In genomic region chr20:47365023-47365764, GRCh38 we compare ENCODE assay signal across 1 cellular context.
TF ChIP-seq lines count a peak whose summit lies in the region.

No MANE protein-coding gene starts in this region.

TF ChIP-seq in K562, 482 proteins besides CTCF, POLR2A, EP300 and RAD21 (continued from another document):
- TF ChIP-seq MBD1 (CRISPR knock-in tag; IDR thresholded peaks at IDR 0.05) (no peak), DMBX1 (CRISPR knock-in tag; IDR thresholded peaks at IDR 0.05; ENCODE audit: borderline replicate concordance) (peak; percentile 10; the same call in 1 of the 2 replicates), ZNF146 (CRISPR knock-in tag; IDR thresholded peaks at IDR 0.05; ENCODE audit: unreplicated experiment) (no peak), XRCC3 (IDR thresholded peaks at IDR 0.05) (no peak), HMG20A (CRISPR knock-in tag; conservative IDR thresholded peaks at IDR 0.05) (no peak), BRF1 (IDR thresholded peaks at IDR 0.05; ENCODE audit: borderline replicate concordance, extremely low read depth, insufficient read length) (no peak), RFX5 (IDR thresholded peaks at IDR 0.05; ENCODE audit: low read depth, low read length) (no peak), MCM3 (IDR thresholded peaks at IDR 0.05) (no peak), TFAM (CRISPR knock-in tag; conservative IDR thresholded peaks at IDR 0.05) (no peak), ARID3A (IDR thresholded peaks at IDR 0.05; ENCODE audit: borderline replicate concordance, low read depth, low read length) (0 out of 2 replicates have a peak, but pooled peaks have one; percentile 15), SLC30A9 (CRISPR knock-in tag; IDR thresholded peaks at IDR 0.05) (no peak), SAP30 (IDR thresholded peaks at IDR 0.05; ENCODE audit: borderline replicate concordance, insufficient read depth, low read depth, low read length, poor library complexity, severe bottlenecking) (no peak), HDAC6 (IDR thresholded peaks at IDR 0.05; ENCODE audit: low read depth, low read length) (no peak), MAFG (tag; conservative IDR thresholded peaks at IDR 0.05) (no peak), ARID1B (IDR thresholded peaks at IDR 0.05) (peak; percentile 94), ARID4B (CRISPR knock-in tag; IDR thresholded peaks at IDR 0.05) (no peak), GATAD2B (IDR thresholded peaks at IDR 0.05; ENCODE audit: borderline replicate concordance) (no peak), KDM5B (IDR thresholded peaks at IDR 0.05; ENCODE audit: insufficient replicate concordance, low read depth, low read length) (peak; percentile 43), ATF3 (IDR thresholded peaks at IDR 0.05) (no peak), ATF3 (CRISPR knock-in tag; conservative IDR thresholded peaks at IDR 0.05) (no peak), ZNF280A (IDR thresholded peaks at IDR 0.05; ENCODE audit: low read depth, partially characterized antibody) (no peak), CREBBP (IDR thresholded peaks at IDR 0.05; ENCODE audit: low read depth, low read length) (no peak), CBFB (CRISPR knock-in tag; IDR thresholded peaks at IDR 0.05) (no peak), ELF1 (tag; IDR thresholded peaks at IDR 0.05) (peak; percentile 68), SAFB2 (IDR thresholded peaks at IDR 0.05; ENCODE audit: borderline replicate concordance, low read depth, low read length, severe bottlenecking) (no peak), ZFP1 (CRISPR knock-in tag; IDR thresholded peaks at IDR 0.05) (no peak), ELK3 (CRISPR knock-in tag; IDR thresholded peaks at IDR 0.05) (no peak), TFE3 (CRISPR knock-in tag; IDR thresholded peaks at IDR 0.05) (peak; percentile 67), DDX20 (tag; IDR thresholded peaks at IDR 0.05; ENCODE audit: low read depth) (no peak), ZNF76 (CRISPR knock-in tag; IDR thresholded peaks at IDR 0.05; ENCODE audit: borderline replicate concordance) (0 out of 2 replicates have a peak, but pooled peaks have one; percentile 32), XRCC5 (IDR thresholded peaks at IDR 0.05; ENCODE audit: low read depth, low read length) (no peak), ZBTB49 (CRISPR knock-in tag; IDR thresholded peaks at IDR 0.05; ENCODE audit: borderline replicate concordance) (no peak), RBM25 (IDR thresholded peaks at IDR 0.05; ENCODE audit: low read depth, low read length, severe bottlenecking) (no peak), SRSF1 (IDR thresholded peaks at IDR 0.05; ENCODE audit: low read depth, low read length) (no peak), HMG20B (CRISPR knock-in tag; IDR thresholded peaks at IDR 0.05) (no peak), CBFA2T3 (IDR thresholded peaks at IDR 0.05) (no peak), CBX5 (IDR thresholded peaks at IDR 0.05; ENCODE audit: borderline replicate concordance, low read depth) (no peak), ZNF512 (tag; IDR thresholded peaks at IDR 0.05) (no peak), ZBTB8A (IDR thresholded peaks at IDR 0.05; ENCODE audit: partially characterized antibody) (no peak), RBM15 (IDR thresholded peaks at IDR 0.05; ENCODE audit: insufficient read depth, low read length) (no peak), ZNF507 (tag; conservative IDR thresholded peaks at IDR 0.05) (no peak), ZNF780A (CRISPR knock-in tag; IDR thresholded peaks at IDR 0.05) (no peak), ZNF165 (CRISPR knock-in tag; IDR thresholded peaks at IDR 0.05; ENCODE audit: borderline replicate concordance) (no peak), NFXL1 (CRISPR knock-in tag; IDR thresholded peaks at IDR 0.05) (peak; percentile 51; the same call in 1 of the 2 replicates)
TF ChIP-seq in K562: peak in this region for 129.
